Comparison of ENCODE assay signal across 1 cellular context in genomic region chr12:122073815-122074214, GRCh38.
TF ChIP-seq lines count a peak whose summit lies in the region.

No MANE protein-coding gene starts in this region.

TF ChIP-seq in GM12878, 131 proteins besides CTCF, POLR2A, EP300 and RAD21:
- TF ChIP-seq ELK1 (IDR thresholded peaks at IDR 0.05; ENCODE audit: low read depth, low read length) (no peak), KLF5 (IDR thresholded peaks at IDR 0.05; ENCODE audit: partially characterized antibody) (no peak), PBX3 (IDR thresholded peaks at IDR 0.05; ENCODE audit: insufficient replicate concordance, low read depth, low read length) (no peak), JUNB (IDR thresholded peaks at IDR 0.05) (no peak), SUPT20H (IDR thresholded peaks at IDR 0.05; ENCODE audit: borderline replicate concordance, control insufficient read depth, low read depth, low read length) (no peak), MEF2B (IDR thresholded peaks at IDR 0.05; ENCODE audit: partially characterized antibody, poor library complexity, severe bottlenecking) (no peak), MYB (IDR thresholded peaks at IDR 0.05; ENCODE audit: borderline replicate concordance, low read depth, low read length) (no peak), NR2C2 (IDR thresholded peaks at IDR 0.05; ENCODE audit: borderline replicate concordance, control insufficient read depth, insufficient read length, low read depth) (no peak), EGR1 (IDR thresholded peaks at IDR 0.05; ENCODE audit: borderline replicate concordance in 1 of 2, low read depth in 2 of 2, low read length in 2 of 2) (no peak), CBX3 (IDR thresholded peaks at IDR 0.05; ENCODE audit: borderline replicate concordance, low read depth) (no peak), YY1 (IDR thresholded peaks at IDR 0.05; ENCODE audit: low read depth, low read length) (no peak), NFYA (IDR thresholded peaks at IDR 0.05; ENCODE audit: borderline replicate concordance, low read depth, low read length) (no peak), CBFB (IDR thresholded peaks at IDR 0.05; ENCODE audit: low read depth) (no peak), SRF (IDR thresholded peaks at IDR 0.05; ENCODE audit: low read depth in 2 of 2, low read length in 2 of 2) (no peak)
- TF ChIP-seq, protein P1, sequence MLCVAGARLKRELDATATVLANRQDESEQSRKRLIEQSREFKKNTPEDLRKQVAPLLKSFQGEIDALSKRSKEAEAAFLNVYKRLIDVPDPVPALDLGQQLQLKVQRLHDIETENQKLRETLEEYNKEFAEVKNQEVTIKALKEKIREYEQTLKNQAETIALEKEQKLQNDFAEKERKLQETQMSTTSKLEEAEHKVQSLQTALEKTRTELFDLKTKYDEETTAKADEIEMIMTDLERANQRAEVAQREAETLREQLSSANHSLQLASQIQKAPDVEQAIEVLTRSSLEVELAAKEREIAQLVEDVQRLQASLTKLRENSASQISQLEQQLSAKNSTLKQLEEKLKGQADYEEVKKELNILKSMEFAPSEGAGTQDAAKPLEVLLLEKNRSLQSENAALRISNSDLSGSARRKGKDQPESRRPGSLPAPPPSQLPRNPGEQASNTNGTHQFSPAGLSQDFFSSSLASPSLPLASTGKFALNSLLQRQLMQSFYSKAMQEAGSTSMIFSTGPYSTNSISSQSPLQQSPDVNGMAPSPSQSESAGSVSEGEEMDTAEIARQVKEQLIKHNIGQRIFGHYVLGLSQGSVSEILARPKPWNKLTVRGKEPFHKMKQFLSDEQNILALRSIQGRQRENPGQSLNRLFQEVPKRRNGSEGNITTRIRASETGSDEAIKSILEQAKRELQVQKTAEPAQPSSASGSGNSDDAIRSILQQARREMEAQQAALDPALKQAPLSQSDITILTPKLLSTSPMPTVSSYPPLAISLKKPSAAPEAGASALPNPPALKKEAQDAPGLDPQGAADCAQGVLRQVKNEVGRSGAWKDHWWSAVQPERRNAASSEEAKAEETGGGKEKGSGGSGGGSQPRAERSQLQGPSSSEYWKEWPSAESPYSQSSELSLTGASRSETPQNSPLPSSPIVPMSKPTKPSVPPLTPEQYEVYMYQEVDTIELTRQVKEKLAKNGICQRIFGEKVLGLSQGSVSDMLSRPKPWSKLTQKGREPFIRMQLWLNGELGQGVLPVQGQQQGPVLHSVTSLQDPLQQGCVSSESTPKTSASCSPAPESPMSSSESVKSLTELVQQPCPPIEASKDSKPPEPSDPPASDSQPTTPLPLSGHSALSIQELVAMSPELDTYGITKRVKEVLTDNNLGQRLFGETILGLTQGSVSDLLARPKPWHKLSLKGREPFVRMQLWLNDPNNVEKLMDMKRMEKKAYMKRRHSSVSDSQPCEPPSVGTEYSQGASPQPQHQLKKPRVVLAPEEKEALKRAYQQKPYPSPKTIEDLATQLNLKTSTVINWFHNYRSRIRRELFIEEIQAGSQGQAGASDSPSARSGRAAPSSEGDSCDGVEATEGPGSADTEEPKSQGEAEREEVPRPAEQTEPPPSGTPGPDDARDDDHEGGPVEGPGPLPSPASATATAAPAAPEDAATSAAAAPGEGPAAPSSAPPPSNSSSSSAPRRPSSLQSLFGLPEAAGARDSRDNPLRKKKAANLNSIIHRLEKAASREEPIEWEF (IDR thresholded peaks at IDR 0.05; ENCODE audit: insufficient replicate concordance, low read depth, low read length): no peak
- TF ChIP-seq, protein P2, sequence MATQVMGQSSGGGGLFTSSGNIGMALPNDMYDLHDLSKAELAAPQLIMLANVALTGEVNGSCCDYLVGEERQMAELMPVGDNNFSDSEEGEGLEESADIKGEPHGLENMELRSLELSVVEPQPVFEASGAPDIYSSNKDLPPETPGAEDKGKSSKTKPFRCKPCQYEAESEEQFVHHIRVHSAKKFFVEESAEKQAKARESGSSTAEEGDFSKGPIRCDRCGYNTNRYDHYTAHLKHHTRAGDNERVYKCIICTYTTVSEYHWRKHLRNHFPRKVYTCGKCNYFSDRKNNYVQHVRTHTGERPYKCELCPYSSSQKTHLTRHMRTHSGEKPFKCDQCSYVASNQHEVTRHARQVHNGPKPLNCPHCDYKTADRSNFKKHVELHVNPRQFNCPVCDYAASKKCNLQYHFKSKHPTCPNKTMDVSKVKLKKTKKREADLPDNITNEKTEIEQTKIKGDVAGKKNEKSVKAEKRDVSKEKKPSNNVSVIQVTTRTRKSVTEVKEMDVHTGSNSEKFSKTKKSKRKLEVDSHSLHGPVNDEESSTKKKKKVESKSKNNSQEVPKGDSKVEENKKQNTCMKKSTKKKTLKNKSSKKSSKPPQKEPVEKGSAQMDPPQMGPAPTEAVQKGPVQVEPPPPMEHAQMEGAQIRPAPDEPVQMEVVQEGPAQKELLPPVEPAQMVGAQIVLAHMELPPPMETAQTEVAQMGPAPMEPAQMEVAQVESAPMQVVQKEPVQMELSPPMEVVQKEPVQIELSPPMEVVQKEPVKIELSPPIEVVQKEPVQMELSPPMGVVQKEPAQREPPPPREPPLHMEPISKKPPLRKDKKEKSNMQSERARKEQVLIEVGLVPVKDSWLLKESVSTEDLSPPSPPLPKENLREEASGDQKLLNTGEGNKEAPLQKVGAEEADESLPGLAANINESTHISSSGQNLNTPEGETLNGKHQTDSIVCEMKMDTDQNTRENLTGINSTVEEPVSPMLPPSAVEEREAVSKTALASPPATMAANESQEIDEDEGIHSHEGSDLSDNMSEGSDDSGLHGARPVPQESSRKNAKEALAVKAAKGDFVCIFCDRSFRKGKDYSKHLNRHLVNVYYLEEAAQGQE (IDR thresholded peaks at IDR 0.05; ENCODE audit: low read depth, low read length): no peak
